In the genomic region with DNA sequence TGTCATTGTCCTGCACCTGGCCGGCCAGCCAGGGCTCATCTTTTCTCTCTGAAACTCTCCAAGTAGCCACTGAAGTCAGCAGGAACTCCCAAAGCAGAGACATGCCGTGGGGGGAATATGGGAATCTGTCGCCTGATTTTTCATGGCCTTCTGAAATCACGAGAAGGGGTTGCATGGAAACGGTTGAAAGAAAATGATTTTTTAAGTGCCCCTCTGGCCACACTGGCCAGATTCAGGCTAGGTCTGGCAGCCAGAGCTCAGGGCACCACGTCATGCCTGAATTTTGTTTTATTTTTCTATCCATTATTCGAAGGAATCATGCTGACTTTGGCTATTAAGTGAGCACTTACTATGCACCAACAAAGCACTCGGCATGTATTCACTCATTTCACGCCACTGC, we compare ENCODE assay signal across 19 cellular contexts.
A peak's percentile ranks its signal among the peaks of the same experiment; 100 is the strongest.
DNase-seq lines count a peak whose midpoint lies in the region; ATAC-seq and TF ChIP-seq lines count a peak whose summit lies in the region.
"Had no signal": no experiment of that assay in that cellular context is flagged by ENCODE, and none has a peak within 500 bp of the region (broad histone marks: within the 10 kb centered on the region; RNA-seq: fewer than 3 reads in every experiment).

No MANE protein-coding gene starts in this region.

- peak overlapping the region; percentile 13 for H3K27ac Mint-ChIP-seq in activated naive CD4-positive, alpha-beta T cell treated with anti-CD3 and anti-CD28 coated beads for 36 hours
- peak overlapping the region in 1 of 2 donors; percentile 16 for H3K27ac Mint-ChIP-seq in activated naive CD4-positive, alpha-beta T cell treated with anti-CD3 and anti-CD28 coated beads, Interleukin-2, amount 50 U/mL, for 72 hours
- no peak overlapping the region for H3K27ac Mint-ChIP-seq in stimulated activated memory B cell treated with anti-CD40 and anti-IgM and Interleukin-4, amounts not matched to agents 10 μg/mL and 1 μg/mL and 100 μg/mL, for 72 hours
- H3K27ac Mint-ChIP-seq: CD4-positive, alpha-beta T cell had no signal

- H3K27me3 Mint-ChIP-seq in activated naive CD4-positive, alpha-beta T cell treated with anti-CD3 and anti-CD28 coated beads for 36 hours (ENCODE audit: low read depth) = peaks cover 6% of the 10 kb centered on the region
- H3K27me3 Mint-ChIP-seq in stimulated activated memory B cell treated with anti-CD40 and anti-IgM and Interleukin-4, amounts not matched to agents 10 μg/mL and 1 μg/mL and 100 μg/mL, for 72 hours = peaks cover 20% of the 10 kb centered on the region

- DNase-seq in activated naive CD4-positive, alpha-beta T cell treated with anti-CD3 and anti-CD28 coated beads for 36 hours = no peak
- DNase-seq in activated naive CD4-positive, alpha-beta T cell treated with anti-CD3 and anti-CD28 coated beads, Interleukin-2, amount 50 U/mL, for 72 hours (ENCODE audit: low spot score in 2 of 2) = no peak
- DNase-seq in SJCRH30 (no peak), fibroblast of lung (ENCODE audit: low read depth in 2 of 2) (no peak), NCI-H2107 (lab: John Stamatoyannopoulos, UW) (no peak), HuH-7 (ENCODE audit: low spot score) (no peak)
- DNase-seq: CD4-positive, alpha-beta T cell; EL; KBM-7; NCI-H1105 treated with DMSO at 0.1 percent for 48 hours; NCI-H1694; NCI-H2081 treated with DMSO at 0.1 percent for 48 hours; NCI-H510A; NCI-H748 treated with DMSO at 0.1 percent for 48 hours; NK-92 treated with Interleukin-12 subunit alpha and Interleukin-12 subunit beta, amount 100 ng/mL, for 24 hours; SIG-M5 had no signal

- no peaks in the 10 kb centered on the region for H3K36me3 Mint-ChIP-seq in activated naive CD4-positive, alpha-beta T cell treated with anti-CD3 and anti-CD28 coated beads for 36 hours (ENCODE audit: low read depth)
- H3K36me3 Mint-ChIP-seq in activated naive CD4-positive, alpha-beta T cell treated with anti-CD3 and anti-CD28 coated beads, Interleukin-2, amount 50 U/mL, for 72 hours = no peaks in the 10 kb centered on the region
- no peaks in the 10 kb centered on the region for H3K36me3 Mint-ChIP-seq in stimulated activated memory B cell treated with anti-CD40 and anti-IgM and Interleukin-4, amounts not matched to agents 10 μg/mL and 1 μg/mL and 100 μg/mL, for 72 hours

- H3K4me2 ChIP-seq in fibroblast of lung (ENCODE audit: extremely low read depth, insufficient read depth, low read length) = no peak overlapping the region

- no peak overlapping the region for H3K9ac ChIP-seq in fibroblast of lung (ENCODE audit: insufficient read depth, low read length)

- ATAC-seq in activated naive CD4-positive, alpha-beta T cell treated with anti-CD3 and anti-CD28 coated beads, Interleukin-2, amount 50 U/mL, for 72 hours = no peak
- no peak for ATAC-seq in stimulated activated memory B cell treated with anti-CD40 and anti-IgM and Interleukin-4, amounts not matched to agents 10 μg/mL and 1 μg/mL and 100 μg/mL, for 72 hours
- ATAC-seq in GM18873 (IDR thresholded peaks at IDR 0.05; ENCODE audit: low FRiP score, unreplicated experiment) = no peak

- H3K27ac ChIP-seq in SJCRH30 (peak overlapping the region; percentile 80), fibroblast of lung (ENCODE audit: insufficient read depth, low read length) (peak overlapping the region; percentile 29)
- H3K27ac ChIP-seq: 22Rv1 had no signal

- no peak overlapping the region for H3K4me3 Mint-ChIP-seq in activated naive CD4-positive, alpha-beta T cell treated with anti-CD3 and anti-CD28 coated beads for 36 hours
- no peak overlapping the region for H3K4me3 Mint-ChIP-seq in stimulated activated memory B cell treated with anti-CD40 and anti-IgM and Interleukin-4, amounts not matched to agents 10 μg/mL and 1 μg/mL and 100 μg/mL, for 72 hours
- H3K4me3 Mint-ChIP-seq: CD4-positive, alpha-beta T cell had no signal

- no peaks in the 10 kb centered on the region for H3K79me2 ChIP-seq in fibroblast of lung (ENCODE audit: control insufficient read depth, insufficient read depth, low read length)

- no peaks in the 10 kb centered on the region for H4K20me1 ChIP-seq in fibroblast of lung (ENCODE audit: control insufficient read depth, extremely low read depth, insufficient read depth, low read length)

- H3K9me3 Mint-ChIP-seq in activated naive CD4-positive, alpha-beta T cell treated with anti-CD3 and anti-CD28 coated beads for 36 hours = peaks cover 6% of the 10 kb centered on the region
- peaks cover 3 to 10% of the 10 kb centered on the region in 2 donors for H3K9me3 Mint-ChIP-seq in activated naive CD4-positive, alpha-beta T cell treated with anti-CD3 and anti-CD28 coated beads, Interleukin-2, amount 50 U/mL, for 72 hours
- peaks cover 6% of the 10 kb centered on the region for H3K9me3 Mint-ChIP-seq in stimulated activated memory B cell treated with anti-CD40 and anti-IgM and Interleukin-4, amounts not matched to agents 10 μg/mL and 1 μg/mL and 100 μg/mL, for 72 hours

- H3K27me3 ChIP-seq in SJCRH30 (no peaks in the 10 kb centered on the region), fibroblast of lung (ENCODE audit: control insufficient read depth, insufficient read depth, low read length) (no peaks in the 10 kb centered on the region)

- no peak overlapping the region for H2AFZ ChIP-seq in fibroblast of lung (ENCODE audit: low read length)

- CTCF ChIA-PET in activated naive CD4-positive, alpha-beta T cell treated with anti-CD3 and anti-CD28 coated beads for 36 hours (lab: Charles Lee) = no interaction called here

- H3K36me3 ChIP-seq in SJCRH30 (no peaks in the 10 kb centered on the region; the same call in 1 of the 2 replicates), fibroblast of lung (ENCODE audit: control insufficient read depth, insufficient read depth, low read length) (no peaks in the 10 kb centered on the region)

- intact Hi-C loops in activated naive CD4-positive, alpha-beta T cell treated with anti-CD3 and anti-CD28 coated beads for 36 hours (cut with micrococcal nuclease) = no loop called here

- H3K4me1 Mint-ChIP-seq in activated naive CD4-positive, alpha-beta T cell treated with anti-CD3 and anti-CD28 coated beads for 36 hours (ENCODE audit: low read depth) = no peaks in the 10 kb centered on the region
- no peaks in the 10 kb centered on the region for H3K4me1 Mint-ChIP-seq in stimulated activated memory B cell treated with anti-CD40 and anti-IgM and Interleukin-4, amounts not matched to agents 10 μg/mL and 1 μg/mL and 100 μg/mL, for 72 hours

- TF ChIP-seq CTCF in fibroblast of lung (conservative IDR thresholded peaks at IDR 0.05 in 1 of 2, IDR thresholded peaks at IDR 0.05 in 1 of 2; ENCODE audit: low read depth in 1 of 2, low read length in 2 of 2) = no peak

- peaks cover 38% of the 10 kb centered on the region for H3K4me1 ChIP-seq in SJCRH30
- H3K4me1 ChIP-seq in fibroblast of lung (ENCODE audit: control insufficient read depth, extremely low read depth, insufficient read depth, low read length) = peaks cover 7% of the 10 kb centered on the region

- H3K9me3 ChIP-seq in SJCRH30 (replicated peaks) (peaks cover 14% of the 10 kb centered on the region), fibroblast of lung (ENCODE audit: control insufficient read depth, insufficient read depth, low read depth, low read length) (no peaks in the 10 kb centered on the region)

- H3K4me3 ChIP-seq in SJCRH30 (no peak overlapping the region), fibroblast of lung (replicated peaks in 1 of 4; ENCODE audit: control extremely low read depth in 1 of 4, insufficient read depth in 1 of 4, low read depth in 3 of 4, low read length in 4 of 4) (no peak overlapping the region)
